ENCODE assay signal across 1 cellular context in genomic region chr18:11047156-11047555, GRCh38.
TF ChIP-seq lines count a peak whose summit lies in the region.

No MANE protein-coding gene starts in this region.

TF ChIP-seq in H1, 55 proteins besides CTCF, POLR2A, EP300 and RAD21 (continued from another document):
- TF ChIP-seq, protein P1, sequence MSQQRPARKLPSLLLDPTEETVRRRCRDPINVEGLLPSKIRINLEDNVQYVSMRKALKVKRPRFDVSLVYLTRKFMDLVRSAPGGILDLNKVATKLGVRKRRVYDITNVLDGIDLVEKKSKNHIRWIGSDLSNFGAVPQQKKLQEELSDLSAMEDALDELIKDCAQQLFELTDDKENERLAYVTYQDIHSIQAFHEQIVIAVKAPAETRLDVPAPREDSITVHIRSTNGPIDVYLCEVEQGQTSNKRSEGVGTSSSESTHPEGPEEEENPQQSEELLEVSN (IDR thresholded peaks at IDR 0.05) = no peak
- TF ChIP-seq CHD1 (IDR thresholded peaks at IDR 0.05; ENCODE audit: low read depth, low read length) (no peak), ASH2L (IDR thresholded peaks at IDR 0.05; ENCODE audit: low read length) (no peak), FOSL1 (IDR thresholded peaks at IDR 0.05; ENCODE audit: insufficient read depth, low read depth, low read length) (no peak)
